ENCODE assay signal across 29 cellular contexts in the genomic region with DNA sequence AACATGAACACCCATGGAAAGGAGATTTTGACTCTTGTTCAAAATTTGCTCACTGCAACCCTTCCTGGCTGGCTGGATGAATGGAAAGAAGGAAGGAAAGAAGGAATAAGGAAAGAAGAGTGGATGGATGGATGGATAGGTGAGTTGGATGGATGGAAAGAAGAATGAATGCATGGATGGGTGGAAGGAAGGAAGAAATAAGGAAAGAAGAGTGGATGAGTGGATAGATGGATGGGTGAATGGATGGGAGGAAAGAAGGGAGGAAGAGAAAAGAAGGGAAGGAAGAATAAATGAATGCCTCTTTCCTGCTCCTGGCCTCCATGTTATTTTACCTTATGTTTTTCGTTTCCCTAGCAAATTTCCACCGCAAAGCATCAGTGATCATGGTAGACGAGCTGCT.
"Had no signal": no experiment of that assay in that cellular context is flagged by ENCODE, and none has a peak within 500 bp of the region (broad histone marks: within the 10 kb centered on the region; RNA-seq: fewer than 3 reads in every experiment).

No MANE protein-coding gene starts in this region.

- H3K36me3 ChIP-seq: neural progenitor cell, ovary, spleen, suprapubic skin, tibial nerve, upper lobe of left lung, uterus had no signal

- H3K9ac ChIP-seq: neural progenitor cell, parathyroid adenoma had no signal

- H3K4me3 ChIP-seq: neural progenitor cell, ovary, psoas muscle, skin epidermis, smooth muscle cell, spleen, suprapubic skin, testis, tibial nerve, upper lobe of left lung, uterus had no signal

- H3K4me2 ChIP-seq: neural progenitor cell, smooth muscle cell had no signal

- H2AFZ ChIP-seq: neural progenitor cell, parathyroid adenoma had no signal

- H3K9me3 ChIP-seq: ovary, psoas muscle, spleen, suprapubic skin, testis, tibial nerve, upper lobe of left lung, uterus had no signal

- DNase-seq: naive thymus-derived CD4-positive, alpha-beta T cell; natural killer cell; occipital lobe; ovary; posterior cingulate gyrus; psoas muscle; right cardiac atrium; spleen; stimulated activated CD4-positive, alpha-beta T cell treated with anti-CD3 and anti-CD28 coated beads, Interleukin-12 subunit alpha, Interleukin-12 subunit beta, amount 100 ng/mL, for 4 hours; stimulated activated CD4-positive, alpha-beta T cell treated with anti-CD3 and anti-CD28 coated beads, Interleukin-1b, Interleukin-23, amount 100 ng/mL, for 48 hours; stimulated activated CD4-positive, alpha-beta T cell treated with anti-CD3 and anti-CD28 coated beads, Interleukin-4, amount 100 ng/mL, for 1 hour; stimulated activated CD4-positive, alpha-beta T cell treated with anti-CD3 and anti-CD28 coated beads, Interleukin-4, amount 100 ng/mL, for 4 hours; stimulated activated CD8-positive, alpha-beta memory T cell treated with anti-CD3 and anti-CD28 coated beads, Interleukin-4, amount 100 ng/mL, for 48 hours; stimulated activated naive CD4-positive, alpha-beta T cell; stimulated activated naive CD8-positive, alpha-beta T cell treated with anti-CD3 and anti-CD28 coated beads, Interleukin-15, amount 100 ng/mL, for 72 hours; stimulated activated naive CD8-positive, alpha-beta T cell treated with anti-CD3 and anti-CD28 coated beads, Interleukin-15, Interleukin-2, amounts not matched to agents 100 U/mL and 50 U/mL, for 24 hours; substantia nigra; testis; trophoblast cell; uterus had no signal

- H3K4me1 ChIP-seq: neural progenitor cell, parathyroid adenoma, spleen, suprapubic skin, testis, uterus had no signal

- H3K27me3 ChIP-seq: neural progenitor cell, ovary, spleen, suprapubic skin, testis, tibial nerve, upper lobe of left lung, uterus had no signal

- H3K79me2 ChIP-seq: parathyroid adenoma had no signal

- ATAC-seq: naive thymus-derived CD4-positive, alpha-beta T cell; natural killer cell; psoas muscle; right cardiac atrium; sciatic nerve; stimulated activated memory B cell treated with anti-CD40 and anti-IgM and Interleukin-4, amounts not matched to agents 10 μg/mL and 1 μg/mL and 100 μg/mL, for 72 hours; stimulated activated naive CD8-positive, alpha-beta T cell treated with anti-CD3 and anti-CD28 coated beads, Interleukin-15, amount 100 ng/mL, for 72 hours; stimulated activated naive CD8-positive, alpha-beta T cell treated with anti-CD3 and anti-CD28 coated beads, Interleukin-15, Interleukin-2, amounts not matched to agents 100 U/mL and 50 U/mL, for 24 hours had no signal

- H3K27ac ChIP-seq: neural progenitor cell, ovary, parathyroid adenoma, psoas muscle, skin epidermis, spleen, suprapubic skin, testis, tibial nerve, upper lobe of left lung, uterus had no signal
